In genomic region chr13:95627590-95627989, GRCh38 we compare ENCODE assay signal across 21 cellular contexts. TPM values are rescaled to one million over a fixed set of nuclear protein-coding genes. Genes with fewer than 3 reads are reported as not detected.
DNase-seq lines count a peak whose midpoint lies in the region; ATAC-seq and TF ChIP-seq lines count a peak whose summit lies in the region.
"Had no signal": no experiment of that assay in that cellular context is flagged by ENCODE, and none has a peak within 500 bp of the region (broad histone marks: within the 10 kb centered on the region; RNA-seq: fewer than 3 reads in every experiment).

No MANE protein-coding gene starts in this region.

- peaks cover 85% of the 10 kb centered on the region for H3K36me3 Mint-ChIP-seq in osteocyte (ENCODE audit: unreplicated experiment)
- H3K36me3 Mint-ChIP-seq: activated naive CD8-positive, alpha-beta T cell; immature natural killer cell had no signal

- H3K4me3 Mint-ChIP-seq in osteocyte (ENCODE audit: unreplicated experiment), result no peak overlapping the region
- H3K4me3 Mint-ChIP-seq: activated CD8-positive, alpha-beta T cell treated with anti-CD3 and anti-CD28 coated beads for 36 hours; activated naive CD8-positive, alpha-beta T cell; CD4-positive, alpha-beta T cell; H9; immature natural killer cell had no signal

- peak; percentile 56; the same call in 1 of the 3 replicates for ATAC-seq in SK-N-SH treated with all-trans-retinoic acid at 6 μM for 48 hours
- ATAC-seq: activated CD8-positive, alpha-beta T cell treated with anti-CD3 and anti-CD28 coated beads for 36 hours; gastroesophageal sphincter; left lobe of liver; psoas muscle had no signal

- H3K27ac Mint-ChIP-seq in osteocyte (ENCODE audit: unreplicated experiment), result peak overlapping the region; percentile 79
- H3K27ac Mint-ChIP-seq: activated CD8-positive, alpha-beta T cell treated with anti-CD3 and anti-CD28 coated beads for 36 hours; activated naive CD8-positive, alpha-beta T cell; activated T-helper 2 cell treated with anti-CD3 and anti-CD28 coated beads, Interferon-gamma antibody, Interleukin-2, Interleukin-4, amounts not matched to agents 10 μg/mL and 5 μg/mL and 100 μg/mL, durations not matched to agents 14 hours and 24 hours and 36 hours; CD4-positive, alpha-beta T cell; H9; immature natural killer cell had no signal

- DNase-seq in GM04503 (ENCODE audit: low read depth) (peak; percentile 19), fibroblast of gingiva (ENCODE audit: low read depth) (peak; percentile 69), osteocyte (ENCODE audit: extremely low spot score, unreplicated experiment) (no peak), hippocampal formation (lab: John Stamatoyannopoulos, UW) (no peak), NCI-H1694 treated with DMSO at 0.1 percent for 48 hours (lab: John Stamatoyannopoulos, UW) (no peak)
- DNase-seq in activated effector memory CD4-positive, alpha-beta T cell treated with Interleukin-2 at 50 U/mL for 16 hours, result no peak
- DNase-seq: activated CD8-positive, alpha-beta T cell treated with anti-CD3 and anti-CD28 coated beads for 36 hours; CD4-positive, alpha-beta T cell; H9; hypothalamus; immature natural killer cell; MG63; NCI-H1417 treated with DMSO at 0.1 percent for 48 hours; NCI-H446; psoas muscle; stimulated activated naive CD4-positive, alpha-beta T cell treated with Interleukin-2 at 50 U/mL for 16 hours had no signal

- peaks cover 9% of the 10 kb centered on the region for H3K9me3 Mint-ChIP-seq in osteocyte (ENCODE audit: unreplicated experiment)
- H3K9me3 Mint-ChIP-seq: activated CD8-positive, alpha-beta T cell treated with anti-CD3 and anti-CD28 coated beads for 36 hours; activated T-helper 2 cell treated with anti-CD3 and anti-CD28 coated beads, Interferon-gamma antibody, Interleukin-2, Interleukin-4, amounts not matched to agents 10 μg/mL and 5 μg/mL and 100 μg/mL, durations not matched to agents 14 hours and 24 hours and 36 hours; CD4-positive, alpha-beta T cell; H9; immature natural killer cell had no signal

- peaks cover 20% of the 10 kb centered on the region for H3K4me1 Mint-ChIP-seq in osteocyte (ENCODE audit: unreplicated experiment)
- H3K4me1 Mint-ChIP-seq: immature natural killer cell had no signal

- no peak for TF ChIP-seq CTCF in osteocyte (IDR thresholded peaks at IDR 0.05)

- H3K27me3 Mint-ChIP-seq in osteocyte (ENCODE audit: unreplicated experiment), result no peaks in the 10 kb centered on the region

TF ChIP-seq in SK-N-SH treated with all-trans-retinoic acid at 6 μM for 48 hours, 23 proteins besides CTCF, POLR2A, EP300 and RAD21:
- no peak for TF ChIP-seq RARB (CRISPR knock-in tag; IDR thresholded peaks at IDR 0.05)
- TF ChIP-seq CREB5 (CRISPR knock-in tag; IDR thresholded peaks at IDR 0.05; ENCODE audit: low read depth), result no peak
- no peak for TF ChIP-seq ZFP30 (CRISPR knock-in tag; IDR thresholded peaks at IDR 0.05)
- no peak for TF ChIP-seq OSR1 (CRISPR knock-in tag; IDR thresholded peaks at IDR 0.05)
- no peak for TF ChIP-seq ARNTL (CRISPR knock-in tag; IDR thresholded peaks at IDR 0.05; ENCODE audit: borderline replicate concordance, low read depth)
- no peak for TF ChIP-seq TSHZ2 (CRISPR knock-in tag; IDR thresholded peaks at IDR 0.05)
- no peak for TF ChIP-seq ZNF70 (CRISPR knock-in tag; IDR thresholded peaks at IDR 0.05)
- no peak for TF ChIP-seq BACH2 (CRISPR knock-in tag; IDR thresholded peaks at IDR 0.05; ENCODE audit: borderline replicate concordance)

RNA-seq across cellular contexts. Expression of gene DZIP1, which starts 16.9 kb away (rescaled TPM):
- total RNA-seq in osteocyte, result 45.0 and 50.8 TPM in 2 replicates
- total RNA-seq: CD4-positive, alpha-beta T cell had no signal

RNA-seq across cellular contexts. Expression of gene DNAJC3, which starts 49.3 kb away (rescaled TPM):
- 45.9 and 47.8 TPM in 2 replicates for total RNA-seq in osteocyte

Comparison
In these comparisons a context has a peak if more than half of its experiments do, and no peak if none do; other contexts are left out.
1. DNase-seq: peak in GM04503 (single experiment) and fibroblast of gingiva (single experiment); none in osteocyte (single experiment), hippocampal formation (0 of 2), NCI-H1694 treated with DMSO at 0.1 percent for 48 hours (single experiment) and activated effector memory CD4-positive, alpha-beta T cell treated with Interleukin-2 at 50 U/mL for 16 hours (single experiment).